Comparison of ENCODE assay signal across 27 cellular contexts in genomic region chr18:56836173-56836572, GRCh38.
"Had no signal": no experiment of that assay in that cellular context is flagged by ENCODE, and none has a peak within 500 bp of the region (broad histone marks: within the 10 kb centered on the region; RNA-seq: fewer than 3 reads in every experiment).

No MANE protein-coding gene starts in this region.

- H3K9me3 ChIP-seq: breast epithelium, Peyer's patch, SJCRH30 had no signal

- H3K27ac Mint-ChIP-seq: activated CD8-positive, alpha-beta T cell treated with anti-CD3 and anti-CD28 coated beads, Interleukin-2, amount 10 ng/mL, durations not matched to agents 7 days and 5 days; activated naive CD4-positive, alpha-beta T cell treated with anti-CD3 and anti-CD28 coated beads, Interleukin-2, amount 50 U/mL, for 24 hours; activated T-helper 1 cell treated with anti-CD3 and anti-CD28 coated beads, Interleukin-12 subunit alpha, Interleukin-12 subunit beta, Interleukin-2, Interleukin-4 antibody, amounts not matched to agents 30 ng/mL and 10 ng/mL and 1 ng/mL, durations not matched to agents 14 hours and 24 hours and 36 hours; T-helper 1 cell treated with Interleukin-12 subunit alpha and Interleukin-12 subunit beta and Interleukin-4 antibody, amounts not matched to agents 30 μg/mL and 1 μg/mL, for 36 hours had no signal

- H3K27ac ChIP-seq: breast epithelium, Peyer's patch, RWPE1, SJCRH30 had no signal

- DNase-seq: activated CD4-positive, alpha-beta T cell treated with anti-CD3 and anti-CD28 coated beads for 48 hours; activated CD4-positive, alpha-beta T cell treated with anti-CD3 and anti-CD28 coated beads, Interleukin-2, amount 50 U/mL, for 4 hours; activated CD4-positive, CD25-positive, alpha-beta regulatory T cell treated with anti-CD3 and anti-CD28 coated beads, Interleukin-2, amount 50 U/mL, for 72 hours; activated CD8-positive, alpha-beta memory T cell treated with anti-CD3 and anti-CD28 coated beads, Interleukin-2, amount 50 U/mL, for 48 hours; activated CD8-positive, alpha-beta T cell treated with anti-CD3 and anti-CD28 coated beads, Interleukin-2, amount 10 ng/mL, durations not matched to agents 7 days and 5 days; activated effector memory CD4-positive, alpha-beta T cell treated with Interleukin-2 at 50 U/mL for 16 hours; activated naive CD4-positive, alpha-beta T cell; activated T-cell treated with anti-CD3 and anti-CD28 coated beads, Interleukin-2, amount 50 U/mL, for 1 hour; aorta; caudate nucleus; KG1; NCI-H1048; NCI-H1417; NCI-H1694; NCI-H2029; NCI-H2107; NCI-H2171 treated with DMSO at 0.1 percent for 48 hours; NCI-H226; NCI-H526; Peyer's patch; Right ventricle myocardium superior; SJCRH30 had no signal

- H3K27me3 Mint-ChIP-seq: activated naive CD4-positive, alpha-beta T cell treated with anti-CD3 and anti-CD28 coated beads, Interleukin-2, amount 50 U/mL, for 24 hours had no signal

- H3K4me3 Mint-ChIP-seq: activated CD8-positive, alpha-beta T cell treated with anti-CD3 and anti-CD28 coated beads, Interleukin-2, amount 10 ng/mL, durations not matched to agents 7 days and 5 days; activated naive CD4-positive, alpha-beta T cell treated with anti-CD3 and anti-CD28 coated beads, Interleukin-2, amount 50 U/mL, for 24 hours; activated T-helper 1 cell treated with anti-CD3 and anti-CD28 coated beads, Interleukin-12 subunit alpha, Interleukin-12 subunit beta, Interleukin-2, Interleukin-4 antibody, amounts not matched to agents 30 ng/mL and 10 ng/mL and 1 ng/mL, durations not matched to agents 14 hours and 24 hours and 36 hours; T-helper 1 cell treated with Interleukin-12 subunit alpha and Interleukin-12 subunit beta and Interleukin-4 antibody, amounts not matched to agents 30 μg/mL and 1 μg/mL, for 36 hours had no signal

- H3K36me3 ChIP-seq: breast epithelium, Peyer's patch, SJCRH30 had no signal

- ATAC-seq: activated CD8-positive, alpha-beta T cell treated with anti-CD3 and anti-CD28 coated beads, Interleukin-2, amount 10 ng/mL, durations not matched to agents 7 days and 5 days had no signal

- H3K9me3 Mint-ChIP-seq: activated naive CD4-positive, alpha-beta T cell treated with anti-CD3 and anti-CD28 coated beads, Interleukin-2, amount 50 U/mL, for 24 hours; activated T-helper 1 cell treated with anti-CD3 and anti-CD28 coated beads, Interleukin-12 subunit alpha, Interleukin-12 subunit beta, Interleukin-2, Interleukin-4 antibody, amounts not matched to agents 30 ng/mL and 10 ng/mL and 1 ng/mL, durations not matched to agents 14 hours and 24 hours and 36 hours; T-helper 1 cell treated with Interleukin-12 subunit alpha and Interleukin-12 subunit beta and Interleukin-4 antibody, amounts not matched to agents 30 μg/mL and 1 μg/mL, for 36 hours had no signal

- H3K4me1 Mint-ChIP-seq: activated naive CD4-positive, alpha-beta T cell treated with anti-CD3 and anti-CD28 coated beads, Interleukin-2, amount 50 U/mL, for 24 hours had no signal

- H3K4me1 ChIP-seq: breast epithelium, Peyer's patch, SJCRH30 had no signal

- H3K27me3 ChIP-seq: breast epithelium, Peyer's patch, SJCRH30 had no signal

- H3K4me3 ChIP-seq: breast epithelium, Peyer's patch, SJCRH30 had no signal
